ENCODE assay signal across 8 cellular contexts in genomic region chr2:73290049-73290839, GRCh38. TPM values are rescaled to one million over a fixed set of nuclear protein-coding genes. Genes with fewer than 3 reads are reported as not detected.
DNase-seq lines count a peak whose midpoint lies in the region; ATAC-seq and TF ChIP-seq lines count a peak whose summit lies in the region.

No MANE protein-coding gene starts in this region.

- H3K4me3 Mint-ChIP-seq in T-cell: peak overlapping the region in 2 of 3 donors; percentile 11 to 77
- no peak overlapping the region for H3K4me3 Mint-ChIP-seq in nephron progenitor cell

- TF ChIP-seq CTCF in cardiac muscle cell (IDR thresholded peaks at IDR 0.05; ENCODE audit: low read depth, low read length) (peak; percentile 83), colonic mucosa (IDR thresholded peaks at IDR 0.05) (peak; percentile 40), nephron progenitor cell (IDR thresholded peaks at IDR 0.05) (peak; percentile 38)

- H3K27ac ChIP-seq in cardiac muscle cell (no peak overlapping the region), colonic mucosa (no peak overlapping the region)

- no peak overlapping the region for H3K27ac Mint-ChIP-seq in T-cell
- no peak overlapping the region for H3K27ac Mint-ChIP-seq in nephron progenitor cell

- no peaks in the 10 kb centered on the region for H3K36me3 ChIP-seq in cardiac muscle cell
- H3K36me3 ChIP-seq in colonic mucosa: no peaks in the 10 kb centered on the region

- peaks cover 24 to 46% of the 10 kb centered on the region in 2 donors for H3K27me3 Mint-ChIP-seq in T-cell
- peaks cover 100% of the 10 kb centered on the region for H3K27me3 Mint-ChIP-seq in nephron progenitor cell (ENCODE audit: low read depth, poor library complexity)

- H3K9me3 ChIP-seq in cardiac muscle cell (ENCODE audit: low read depth) (no peaks in the 10 kb centered on the region), colonic mucosa (no peaks in the 10 kb centered on the region)

- intact Hi-C loops in Right ventricle myocardium superior (cut with DNase I): no loop called here
- intact Hi-C loops in colonic mucosa (cut with DNase I): no loop called here

- H3K4me3 ChIP-seq in cardiac muscle cell (no peak overlapping the region), colonic mucosa (no peak overlapping the region)

- H3K27me3 ChIP-seq in cardiac muscle cell (peaks cover 100% of the 10 kb centered on the region), colonic mucosa (peaks cover 55% of the 10 kb centered on the region)

- CTCF ChIA-PET in T-cell (lab: Charles Lee): interaction anchor here (0.5 to 2.8 kb wide), 8 partner anchors 10 to 94 kb away, joined by 3 to 11 read pairs (median 6); partner anchors contain the start of genes PRADC1 (in 2 of the 2) and CCT7 (in 1 of the 2)

- no peak overlapping the region for H3K9ac ChIP-seq in colonic mucosa (ENCODE audit: low read depth in 2 of 2, low read length in 2 of 2)

- DNase-seq in cardiac muscle cell (ENCODE audit: low read depth in 1 of 2, low spot score in 1 of 2) (peak; percentile 56 to 58), Right ventricle myocardium superior (no peak), NCI-H1092 (lab: John Stamatoyannopoulos, UW) (peak; percentile 37), T-cell (peak in 21 of 34 experiments; percentile 19 to 60 (median 39)), colonic mucosa (peak; percentile 30), nephron progenitor cell (peak; percentile 15), HK-2 (ENCODE audit: unreplicated experiment) (no peak)

- H3K4me1 Mint-ChIP-seq in T-cell (peaks cover 10 to 29% (median 25%) of the 10 kb centered on the region in 3 donors), nephron progenitor cell (no peaks in the 10 kb centered on the region)

- H3K9me3 Mint-ChIP-seq in T-cell: no peaks in the 10 kb centered on the region
- H3K9me3 Mint-ChIP-seq in nephron progenitor cell: no peaks in the 10 kb centered on the region

- H3K36me3 Mint-ChIP-seq in T-cell: no peaks in the 10 kb centered on the region
- no peaks in the 10 kb centered on the region for H3K36me3 Mint-ChIP-seq in nephron progenitor cell (ENCODE audit: low read depth)

- no peak for ATAC-seq in Right ventricle myocardium superior (ENCODE audit: poor library complexity)
- no peak for ATAC-seq in T-cell (replicated peaks in 1 of 4)
- ATAC-seq in HG03280 (IDR thresholded peaks at IDR 0.05; ENCODE audit: unreplicated experiment): no peak

- no peaks in the 10 kb centered on the region for H3K4me1 ChIP-seq in cardiac muscle cell (ENCODE audit: low read depth)
- H3K4me1 ChIP-seq in colonic mucosa: peaks cover 6% of the 10 kb centered on the region

- POLR2A ChIA-PET in T-cell (lab: Charles Lee): no interaction called here

RNA-seq across cellular contexts. Expression of gene EGR4, which starts 3.1 kb away (rescaled TPM):
- total RNA-seq in cardiac muscle cell (0.06 TPM in 1 of 2 replicates, not detected in the other), Right ventricle myocardium superior (not detected), T-cell (under 1 TPM in 4 of 5 donors, not detected in 1; 0.09 to 0.35 (median 0.19) TPM), colonic mucosa (not detected)
- 0.31 TPM in 1 of 2 replicates, not detected in the other for polyA plus RNA-seq in cardiac muscle cell

RNA-seq across cellular contexts. Expression of gene FBXO41, which starts 6.0 kb away (rescaled TPM):
- total RNA-seq in cardiac muscle cell: 4.1 and 5.8 TPM in 2 replicates
- 1.0 and 1.3 TPM in 2 replicates for polyA plus RNA-seq in cardiac muscle cell
- total RNA-seq in Right ventricle myocardium superior: 0.51 TPM
- total RNA-seq in T-cell: 10 to 100 TPM; 17.6 to 23.7 (median 19.6) TPM
- total RNA-seq in colonic mucosa: 1 to 10 TPM; 2.4 to 2.5 TPM

RNA-seq across cellular contexts. Expression of gene CCT7, which starts 56.1 kb away (rescaled TPM):
- total RNA-seq in cardiac muscle cell (370 and 424 TPM in 2 replicates), Right ventricle myocardium superior (194 TPM), T-cell (100 to 1,000 TPM; 120 to 210 (median 193) TPM), colonic mucosa (100 to 1,000 TPM; 147 to 353 TPM)
- polyA plus RNA-seq in cardiac muscle cell: 340 and 384 TPM in 2 replicates

RNA-seq across cellular contexts. Expression of gene PRADC1, which starts 57.2 kb away (rescaled TPM):
- total RNA-seq in cardiac muscle cell (42.6 and 99.4 TPM in 2 replicates), Right ventricle myocardium superior (91.6 TPM), T-cell (1 to 10 TPM; 6.1 to 9.9 (median 6.4) TPM), colonic mucosa (10 to 100 TPM; 36.2 to 47.5 TPM)
- polyA plus RNA-seq in cardiac muscle cell: 62.8 and 99.8 TPM in 2 replicates

Comparison
In these comparisons a context has a peak if more than half of its experiments do, and no peak if none do; other contexts are left out.
1. DNase-seq: peak in cardiac muscle cell (2 of 2), NCI-H1092 (single experiment), T-cell (21 of 34), colonic mucosa (single experiment) and nephron progenitor cell (single experiment); none in Right ventricle myocardium superior (single experiment) and HK-2 (single experiment).
2. Peak in every context shown above with its lines, with median percentiles within 50 percentile points of each other: CTCF ChIP-seq.